7 cellular contexts compared by ENCODE assay signal in the genomic region with DNA sequence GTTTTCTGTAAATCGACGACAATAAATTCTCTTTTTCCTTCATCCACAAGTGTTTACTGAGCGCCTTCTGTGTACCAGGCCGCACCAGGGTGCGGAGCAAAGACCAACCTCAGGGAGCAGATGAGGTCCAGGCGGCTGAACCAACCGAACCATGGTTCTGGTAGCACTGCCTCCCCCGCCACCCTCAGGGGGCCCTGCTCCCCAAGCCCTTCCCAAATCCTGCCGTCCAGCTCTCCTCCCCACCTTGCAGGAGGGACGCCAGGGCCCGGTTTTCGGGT. TPM values are rescaled to one million over a fixed set of nuclear protein-coding genes. Genes with fewer than 3 reads are reported as not detected.
DNase-seq lines count a peak whose midpoint lies in the region; ATAC-seq and TF ChIP-seq lines count a peak whose summit lies in the region.

No MANE protein-coding gene starts in this region.

- peak overlapping the region; percentile 91 for H3K4me3 Mint-ChIP-seq in HFFc6
- peak overlapping the region; percentile 90 for H3K4me3 Mint-ChIP-seq in activated T-helper 17 cell treated with anti-CD3 and anti-CD28 coated beads, Interleukin-2, amount 50 U/mL, for 72 hours
- peak overlapping the region; percentile 92 for H3K4me3 Mint-ChIP-seq in stimulated activated memory B cell treated with anti-CD40 and anti-IgM and Interleukin-4, amounts not matched to agents 10 μg/mL and 1 μg/mL and 100 μg/mL, for 72 hours

- no peaks in the 10 kb centered on the region for H3K9me3 ChIP-seq in iPS-18a (ENCODE audit: control insufficient read depth, low read depth, low read length)

- peak overlapping the region; percentile 63 for H3K27ac Mint-ChIP-seq in HFFc6
- peak overlapping the region; percentile 97 for H3K27ac Mint-ChIP-seq in activated T-helper 17 cell treated with anti-CD3 and anti-CD28 coated beads, Interleukin-2, amount 50 U/mL, for 72 hours
- H3K27ac Mint-ChIP-seq in stimulated activated memory B cell treated with anti-CD40 and anti-IgM and Interleukin-4, amounts not matched to agents 10 μg/mL and 1 μg/mL and 100 μg/mL, for 72 hours: peak overlapping the region; percentile 78

- no peak overlapping the region for H3K27ac ChIP-seq in iPS-18a (ENCODE audit: low read length)

- H3K36me3 Mint-ChIP-seq in HFFc6 (ENCODE audit: low read depth): peaks cover 4% of the 10 kb centered on the region; the same call in 1 of the 2 replicates
- peaks cover 25% of the 10 kb centered on the region for H3K36me3 Mint-ChIP-seq in activated T-helper 17 cell treated with anti-CD3 and anti-CD28 coated beads, Interleukin-2, amount 50 U/mL, for 72 hours (ENCODE audit: low read depth)
- peaks cover 5% of the 10 kb centered on the region for H3K36me3 Mint-ChIP-seq in stimulated activated memory B cell treated with anti-CD40 and anti-IgM and Interleukin-4, amounts not matched to agents 10 μg/mL and 1 μg/mL and 100 μg/mL, for 72 hours

- H3K27me3 Mint-ChIP-seq in HFFc6 (ENCODE audit: insufficient read depth): peaks cover 4% of the 10 kb centered on the region; the same call in 1 of the 2 replicates
- H3K27me3 Mint-ChIP-seq in activated T-helper 17 cell treated with anti-CD3 and anti-CD28 coated beads, Interleukin-2, amount 50 U/mL, for 72 hours: no peaks in the 10 kb centered on the region
- peaks cover 28% of the 10 kb centered on the region for H3K27me3 Mint-ChIP-seq in stimulated activated memory B cell treated with anti-CD40 and anti-IgM and Interleukin-4, amounts not matched to agents 10 μg/mL and 1 μg/mL and 100 μg/mL, for 72 hours

- H3K9me3 Mint-ChIP-seq in HFFc6: no peaks in the 10 kb centered on the region
- no peaks in the 10 kb centered on the region for H3K9me3 Mint-ChIP-seq in activated T-helper 17 cell treated with anti-CD3 and anti-CD28 coated beads, Interleukin-2, amount 50 U/mL, for 72 hours
- H3K9me3 Mint-ChIP-seq in stimulated activated memory B cell treated with anti-CD40 and anti-IgM and Interleukin-4, amounts not matched to agents 10 μg/mL and 1 μg/mL and 100 μg/mL, for 72 hours: no peaks in the 10 kb centered on the region

- ATAC-seq in activated T-helper 17 cell treated with anti-CD3 and anti-CD28 coated beads, Interleukin-2, amount 50 U/mL, for 72 hours (replicated peaks): no peak
- ATAC-seq in stimulated activated memory B cell treated with anti-CD40 and anti-IgM and Interleukin-4, amounts not matched to agents 10 μg/mL and 1 μg/mL and 100 μg/mL, for 72 hours: no peak
- no peak for ATAC-seq in HG02981 (IDR thresholded peaks at IDR 0.05; ENCODE audit: unreplicated experiment)
- ATAC-seq in GM19324 (IDR thresholded peaks at IDR 0.05; ENCODE audit: low FRiP score, unreplicated experiment): no peak

- peak overlapping the region; percentile 37 for H3K9ac ChIP-seq in iPS-18a (ENCODE audit: low read length)

- no peak for TF ChIP-seq CTCF in HFFc6 (IDR thresholded peaks at IDR 0.05)

- DNase-seq in HFFc6 (no peak), posterior cingulate gyrus (no peak)

- peak overlapping the region; percentile 85 for H3K4me3 ChIP-seq in iPS-18a (ENCODE audit: low read length)

- H3K27me3 ChIP-seq in iPS-18a (ENCODE audit: control insufficient read depth, insufficient read depth, low read length): peaks cover 8% of the 10 kb centered on the region

- peaks cover 8% of the 10 kb centered on the region for H3K4me1 ChIP-seq in iPS-18a (ENCODE audit: control insufficient read depth, low read depth, low read length)

- intact Hi-C loops in posterior cingulate gyrus (cut with DNase I): no loop called here

- no peaks in the 10 kb centered on the region for H3K36me3 ChIP-seq in iPS-18a (ENCODE audit: control insufficient read depth, low read depth, low read length)

- H3K4me1 Mint-ChIP-seq in HFFc6 (ENCODE audit: low read depth): peaks cover 14% of the 10 kb centered on the region
- H3K4me1 Mint-ChIP-seq in activated T-helper 17 cell treated with anti-CD3 and anti-CD28 coated beads, Interleukin-2, amount 50 U/mL, for 72 hours: peaks cover 7% of the 10 kb centered on the region
- H3K4me1 Mint-ChIP-seq in stimulated activated memory B cell treated with anti-CD40 and anti-IgM and Interleukin-4, amounts not matched to agents 10 μg/mL and 1 μg/mL and 100 μg/mL, for 72 hours: peaks cover 19% of the 10 kb centered on the region

RNA-seq across cellular contexts. Expression of gene RNF225, which starts 5.1 kb away (rescaled TPM):
- under 1 TPM in 2 of 6 experiments, not detected in 4; 0.26 to 0.39 TPM for total RNA-seq in HFFc6 (2021; fragmentation: NEBNext Ultra II Directional; extraction: Animal tissue kit (Norgen Biotek cat#: 25700))
- under 1 TPM in 1 of 2 donors, not detected in 1; 0.64 TPM for total RNA-seq in activated T-helper 17 cell treated with anti-CD3 and anti-CD28 coated beads, Interleukin-2, amount 50 U/mL, for 72 hours

RNA-seq across cellular contexts. Expression of gene ZNF584, which starts 7.9 kb away (rescaled TPM):
- total RNA-seq in HFFc6 (2021; fragmentation: NEBNext Ultra II Directional; extraction: Animal tissue kit (Norgen Biotek cat#: 25700)): 10 to 100 TPM; 13.3 to 15.0 (median 14.0) TPM
- 1 to 10 TPM; 9.0 to 9.8 TPM for total RNA-seq in activated T-helper 17 cell treated with anti-CD3 and anti-CD28 coated beads, Interleukin-2, amount 50 U/mL, for 72 hours

RNA-seq across cellular contexts. Expression of gene RPS5, which starts 13.5 kb away (rescaled TPM):
- 1,000 to 10,000 TPM in 4 of 6 experiments, 100 to 1,000 TPM in 2; 958 to 1,072 (median 1,017) TPM for total RNA-seq in HFFc6 (2021; fragmentation: NEBNext Ultra II Directional; extraction: Animal tissue kit (Norgen Biotek cat#: 25700))
- 1,000 to 10,000 TPM; 1,376 to 1,435 TPM for total RNA-seq in activated T-helper 17 cell treated with anti-CD3 and anti-CD28 coated beads, Interleukin-2, amount 50 U/mL, for 72 hours

RNA-seq across cellular contexts. Expression of gene ZNF837, which starts 19.7 kb away (rescaled TPM):
- 1 to 10 TPM in 2 of 6 experiments, under 1 TPM in 4; 0.63 to 1.3 (median 0.75) TPM for total RNA-seq in HFFc6 (2021; fragmentation: NEBNext Ultra II Directional; extraction: Animal tissue kit (Norgen Biotek cat#: 25700))
- total RNA-seq in activated T-helper 17 cell treated with anti-CD3 and anti-CD28 coated beads, Interleukin-2, amount 50 U/mL, for 72 hours: 1 to 10 TPM; 1.1 to 1.9 TPM

RNA-seq across cellular contexts. Expression of gene ZNF497, which starts 38.0 kb away (rescaled TPM):
- under 1 TPM; 0.16 to 0.35 (median 0.27) TPM for total RNA-seq in HFFc6 (2021; fragmentation: NEBNext Ultra II Directional; extraction: Animal tissue kit (Norgen Biotek cat#: 25700))
- total RNA-seq in activated T-helper 17 cell treated with anti-CD3 and anti-CD28 coated beads, Interleukin-2, amount 50 U/mL, for 72 hours: 1 to 10 TPM; 1.7 to 1.8 TPM
